Comparison of ENCODE assay signal across 1 cellular context in the genomic region with DNA sequence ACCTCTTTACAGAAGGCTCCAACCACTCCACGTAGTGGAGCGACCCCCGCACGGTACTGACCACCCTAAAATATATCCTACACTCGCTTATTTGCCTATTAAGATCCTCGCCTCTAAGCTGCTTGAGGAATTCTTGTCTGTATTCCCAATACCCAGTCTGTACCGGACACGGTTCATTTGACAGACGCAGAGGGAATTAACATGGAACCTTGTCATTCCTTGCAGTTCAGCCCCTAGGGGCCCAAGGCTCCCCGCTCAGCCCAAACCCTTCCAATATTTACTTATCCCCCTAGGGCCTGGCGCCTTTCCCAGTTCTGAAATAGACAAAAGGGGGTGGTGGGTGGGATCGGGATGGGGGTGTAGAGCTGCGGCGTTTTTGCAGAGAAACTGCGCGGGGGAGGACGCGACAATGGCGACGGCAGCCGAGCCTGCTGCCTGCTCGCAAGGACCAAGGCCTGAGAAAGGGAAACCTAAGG.
A peak's percentile ranks its signal among the peaks of the same experiment; 100 is the strongest.
TF ChIP-seq lines count a peak whose summit lies in the region.

No MANE protein-coding gene starts in this region.

TF ChIP-seq in K562, 482 proteins besides CTCF, POLR2A, EP300 and RAD21:
- TF ChIP-seq TCF3 (CRISPR knock-in tag; IDR thresholded peaks at IDR 0.05) (peak; percentile 7; the same call in 1 of the 2 replicates), ZNF140 (CRISPR knock-in tag; IDR thresholded peaks at IDR 0.05) (no peak), HNRNPLL (IDR thresholded peaks at IDR 0.05; ENCODE audit: low read depth, low read length, poor library complexity, severe bottlenecking) (peak; percentile 9), HMBOX1 (IDR thresholded peaks at IDR 0.05) (no peak), SRSF9 (IDR thresholded peaks at IDR 0.05; ENCODE audit: borderline replicate concordance, low read depth, low read length) (no peak), NFYB (IDR thresholded peaks at IDR 0.05; ENCODE audit: extremely low read depth, insufficient read length) (no peak), ZNF407 (IDR thresholded peaks at IDR 0.05; ENCODE audit: low read depth) (no peak), ZBTB7A (IDR thresholded peaks at IDR 0.05; ENCODE audit: borderline replicate concordance, control insufficient read depth, low read depth, low read length) (peak; percentile 10; the same call in 1 of the 2 replicates), FOXA3 (CRISPR knock-in tag; conservative IDR thresholded peaks at IDR 0.05 in 1 of 2, IDR thresholded peaks at IDR 0.05 in 1 of 2) (no peak), ZBTB40 (IDR thresholded peaks at IDR 0.05) (0 out of 2 replicates have a peak, but pooled peaks have one; percentile 13), ZBTB40 (CRISPR knock-in tag; IDR thresholded peaks at IDR 0.05) (no peak), JUND (IDR thresholded peaks at IDR 0.05; ENCODE audit: borderline replicate concordance, low read depth, low read length) (no peak), JUND (tag; IDR thresholded peaks at IDR 0.05; ENCODE audit: borderline replicate concordance, low read depth, low read length) (no peak), KDM5B (IDR thresholded peaks at IDR 0.05; ENCODE audit: insufficient replicate concordance, low read depth, low read length) (peak; percentile 7), ZNF274 (IDR thresholded peaks at IDR 0.05; ENCODE audit: borderline replicate concordance, low read depth, low read length) (no peak), ZNF124 (CRISPR knock-in tag; IDR thresholded peaks at IDR 0.05) (no peak), ZNF77 (CRISPR knock-in tag; IDR thresholded peaks at IDR 0.05) (no peak), CHD1 (IDR thresholded peaks at IDR 0.05; ENCODE audit: low read length) (no peak)
- TF ChIP-seq, protein P1, sequence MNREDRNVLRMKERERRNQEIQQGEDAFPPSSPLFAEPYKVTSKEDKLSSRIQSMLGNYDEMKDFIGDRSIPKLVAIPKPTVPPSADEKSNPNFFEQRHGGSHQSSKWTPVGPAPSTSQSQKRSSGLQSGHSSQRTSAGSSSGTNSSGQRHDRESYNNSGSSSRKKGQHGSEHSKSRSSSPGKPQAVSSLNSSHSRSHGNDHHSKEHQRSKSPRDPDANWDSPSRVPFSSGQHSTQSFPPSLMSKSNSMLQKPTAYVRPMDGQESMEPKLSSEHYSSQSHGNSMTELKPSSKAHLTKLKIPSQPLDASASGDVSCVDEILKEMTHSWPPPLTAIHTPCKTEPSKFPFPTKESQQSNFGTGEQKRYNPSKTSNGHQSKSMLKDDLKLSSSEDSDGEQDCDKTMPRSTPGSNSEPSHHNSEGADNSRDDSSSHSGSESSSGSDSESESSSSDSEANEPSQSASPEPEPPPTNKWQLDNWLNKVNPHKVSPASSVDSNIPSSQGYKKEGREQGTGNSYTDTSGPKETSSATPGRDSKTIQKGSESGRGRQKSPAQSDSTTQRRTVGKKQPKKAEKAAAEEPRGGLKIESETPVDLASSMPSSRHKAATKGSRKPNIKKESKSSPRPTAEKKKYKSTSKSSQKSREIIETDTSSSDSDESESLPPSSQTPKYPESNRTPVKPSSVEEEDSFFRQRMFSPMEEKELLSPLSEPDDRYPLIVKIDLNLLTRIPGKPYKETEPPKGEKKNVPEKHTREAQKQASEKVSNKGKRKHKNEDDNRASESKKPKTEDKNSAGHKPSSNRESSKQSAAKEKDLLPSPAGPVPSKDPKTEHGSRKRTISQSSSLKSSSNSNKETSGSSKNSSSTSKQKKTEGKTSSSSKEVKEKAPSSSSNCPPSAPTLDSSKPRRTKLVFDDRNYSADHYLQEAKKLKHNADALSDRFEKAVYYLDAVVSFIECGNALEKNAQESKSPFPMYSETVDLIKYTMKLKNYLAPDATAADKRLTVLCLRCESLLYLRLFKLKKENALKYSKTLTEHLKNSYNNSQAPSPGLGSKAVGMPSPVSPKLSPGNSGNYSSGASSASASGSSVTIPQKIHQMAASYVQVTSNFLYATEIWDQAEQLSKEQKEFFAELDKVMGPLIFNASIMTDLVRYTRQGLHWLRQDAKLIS (CRISPR knock-in tag; IDR thresholded peaks at IDR 0.05): peak; percentile 27; the same call in 1 of the 2 replicates
- TF ChIP-seq, protein P2, sequence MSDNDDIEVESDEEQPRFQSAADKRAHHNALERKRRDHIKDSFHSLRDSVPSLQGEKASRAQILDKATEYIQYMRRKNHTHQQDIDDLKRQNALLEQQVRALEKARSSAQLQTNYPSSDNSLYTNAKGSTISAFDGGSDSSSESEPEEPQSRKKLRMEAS (CRISPR knock-in tag; IDR thresholded peaks at IDR 0.05): no peak
- TF ChIP-seq, protein P3, sequence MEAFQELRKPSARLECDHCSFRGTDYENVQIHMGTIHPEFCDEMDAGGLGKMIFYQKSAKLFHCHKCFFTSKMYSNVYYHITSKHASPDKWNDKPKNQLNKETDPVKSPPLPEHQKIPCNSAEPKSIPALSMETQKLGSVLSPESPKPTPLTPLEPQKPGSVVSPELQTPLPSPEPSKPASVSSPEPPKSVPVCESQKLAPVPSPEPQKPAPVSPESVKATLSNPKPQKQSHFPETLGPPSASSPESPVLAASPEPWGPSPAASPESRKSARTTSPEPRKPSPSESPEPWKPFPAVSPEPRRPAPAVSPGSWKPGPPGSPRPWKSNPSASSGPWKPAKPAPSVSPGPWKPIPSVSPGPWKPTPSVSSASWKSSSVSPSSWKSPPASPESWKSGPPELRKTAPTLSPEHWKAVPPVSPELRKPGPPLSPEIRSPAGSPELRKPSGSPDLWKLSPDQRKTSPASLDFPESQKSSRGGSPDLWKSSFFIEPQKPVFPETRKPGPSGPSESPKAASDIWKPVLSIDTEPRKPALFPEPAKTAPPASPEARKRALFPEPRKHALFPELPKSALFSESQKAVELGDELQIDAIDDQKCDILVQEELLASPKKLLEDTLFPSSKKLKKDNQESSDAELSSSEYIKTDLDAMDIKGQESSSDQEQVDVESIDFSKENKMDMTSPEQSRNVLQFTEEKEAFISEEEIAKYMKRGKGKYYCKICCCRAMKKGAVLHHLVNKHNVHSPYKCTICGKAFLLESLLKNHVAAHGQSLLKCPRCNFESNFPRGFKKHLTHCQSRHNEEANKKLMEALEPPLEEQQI (IDR thresholded peaks at IDR 0.05): no peak
